ENCODE assay signal across 19 cellular contexts in genomic region chr14:104186575-104186974, GRCh38. TPM values are rescaled to one million over a fixed set of nuclear protein-coding genes. Genes with fewer than 3 reads are reported as not detected.
"Had no signal": no experiment of that assay in that cellular context is flagged by ENCODE, and none has a peak within 500 bp of the region (broad histone marks: within the 10 kb centered on the region; RNA-seq: fewer than 3 reads in every experiment).

No MANE protein-coding gene starts in this region.

- H3K4me1 ChIP-seq: foreskin keratinocyte, parathyroid adenoma, tibial nerve had no signal

- ATAC-seq: activated CD4-positive, CD25-positive, alpha-beta regulatory T cell treated with anti-CD3 and anti-CD28 coated beads, Interleukin-2, amount 50 U/mL, for 24 hours; esophagus mucosa; foreskin keratinocyte; heart left ventricle; naive thymus-derived CD4-positive, alpha-beta T cell had no signal

- H3K4me3 ChIP-seq: heart left ventricle, right atrium auricular region, suprapubic skin, tibial nerve had no signal

- H3K27me3 ChIP-seq: heart left ventricle, right atrium auricular region had no signal

- H3K36me3 ChIP-seq: heart left ventricle, right atrium auricular region, suprapubic skin, tibial nerve had no signal

- H3K9me3 ChIP-seq: heart left ventricle, right atrium auricular region, suprapubic skin, tibial nerve had no signal

- H3K27ac ChIP-seq: foreskin keratinocyte, parathyroid adenoma, right atrium auricular region, suprapubic skin, tibial nerve had no signal

- DNase-seq: activated CD4-positive, alpha-beta T cell treated with anti-CD3 and anti-CD28 coated beads for 48 hours; activated CD4-positive, alpha-beta T cell treated with anti-CD3 and anti-CD28 coated beads, Interleukin-2, amount 50 U/mL, for 48 hours; activated CD8-positive, alpha-beta memory T cell treated with anti-CD3 and anti-CD28 coated beads for 24 hours; activated gamma-delta T cell; activated naive CD4-positive, alpha-beta T cell treated with anti-CD3 and anti-CD28 coated beads, Interleukin-2, amount 10 ng/mL, durations not matched to agents 7 days and 5 days; amniotic stem cell; caudate nucleus; foreskin keratinocyte; heart left ventricle; midbrain; naive thymus-derived CD4-positive, alpha-beta T cell; occipital lobe; stimulated activated naive CD4-positive, alpha-beta T cell had no signal

RNA-seq across cellular contexts. Expression of gene KIF26A, which starts 48.2 kb away (rescaled TPM):
- polyA plus RNA-seq: naive thymus-derived CD4-positive, alpha-beta T cell had no signal
